ENCODE assay signal across 1 cellular context in genomic region chr1:202162049-202162417, GRCh38.
A peak's percentile ranks its signal among the peaks of the same experiment; 100 is the strongest.
TF ChIP-seq lines count a peak whose summit lies in the region.

No MANE protein-coding gene starts in this region.

TF ChIP-seq in K562, 482 proteins besides CTCF, POLR2A, EP300 and RAD21 (continued from another document and continues in another):
- TF ChIP-seq ZNF212 (CRISPR knock-in tag; IDR thresholded peaks at IDR 0.05), result no peak
- no peak for TF ChIP-seq ZNF23 (CRISPR knock-in tag; IDR thresholded peaks at IDR 0.05)
- TF ChIP-seq HINFP (tag; conservative IDR thresholded peaks at IDR 0.05; ENCODE audit: low read depth), result no peak
- TF ChIP-seq ZC3H4 (CRISPR knock-in tag; IDR thresholded peaks at IDR 0.05; ENCODE audit: borderline replicate concordance), result no peak
- no peak for TF ChIP-seq SMARCB1 (IDR thresholded peaks at IDR 0.05; ENCODE audit: insufficient read length, low read depth)
- 0 out of 2 replicates have a peak, but pooled peaks have one; percentile 42 for TF ChIP-seq DPF2 (IDR thresholded peaks at IDR 0.05)
- TF ChIP-seq ZNF444 (CRISPR knock-in tag; IDR thresholded peaks at IDR 0.05), result no peak
- no peak for TF ChIP-seq JUNB (CRISPR knock-in tag; conservative IDR thresholded peaks at IDR 0.05)
- no peak for TF ChIP-seq SP1 (CRISPR knock-in tag; IDR thresholded peaks at IDR 0.05)
- TF ChIP-seq, protein P1, sequence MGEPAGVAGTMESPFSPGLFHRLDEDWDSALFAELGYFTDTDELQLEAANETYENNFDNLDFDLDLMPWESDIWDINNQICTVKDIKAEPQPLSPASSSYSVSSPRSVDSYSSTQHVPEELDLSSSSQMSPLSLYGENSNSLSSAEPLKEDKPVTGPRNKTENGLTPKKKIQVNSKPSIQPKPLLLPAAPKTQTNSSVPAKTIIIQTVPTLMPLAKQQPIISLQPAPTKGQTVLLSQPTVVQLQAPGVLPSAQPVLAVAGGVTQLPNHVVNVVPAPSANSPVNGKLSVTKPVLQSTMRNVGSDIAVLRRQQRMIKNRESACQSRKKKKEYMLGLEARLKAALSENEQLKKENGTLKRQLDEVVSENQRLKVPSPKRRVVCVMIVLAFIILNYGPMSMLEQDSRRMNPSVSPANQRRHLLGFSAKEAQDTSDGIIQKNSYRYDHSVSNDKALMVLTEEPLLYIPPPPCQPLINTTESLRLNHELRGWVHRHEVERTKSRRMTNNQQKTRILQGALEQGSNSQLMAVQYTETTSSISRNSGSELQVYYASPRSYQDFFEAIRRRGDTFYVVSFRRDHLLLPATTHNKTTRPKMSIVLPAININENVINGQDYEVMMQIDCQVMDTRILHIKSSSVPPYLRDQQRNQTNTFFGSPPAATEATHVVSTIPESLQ (CRISPR knock-in tag; IDR thresholded peaks at IDR 0.05), result no peak
- TF ChIP-seq CREB3 (tag; conservative IDR thresholded peaks at IDR 0.05; ENCODE audit: low read depth), result no peak
- peak; percentile 71 for TF ChIP-seq LEF1 (IDR thresholded peaks at IDR 0.05)
- no peak for TF ChIP-seq FOXJ3 (CRISPR knock-in tag; IDR thresholded peaks at IDR 0.05)
- no peak for TF ChIP-seq ZNF77 (CRISPR knock-in tag; IDR thresholded peaks at IDR 0.05)
- peak; percentile 84 for TF ChIP-seq ETV1 (tag; conservative IDR thresholded peaks at IDR 0.05; ENCODE audit: low read depth)
- TF ChIP-seq, protein P2, sequence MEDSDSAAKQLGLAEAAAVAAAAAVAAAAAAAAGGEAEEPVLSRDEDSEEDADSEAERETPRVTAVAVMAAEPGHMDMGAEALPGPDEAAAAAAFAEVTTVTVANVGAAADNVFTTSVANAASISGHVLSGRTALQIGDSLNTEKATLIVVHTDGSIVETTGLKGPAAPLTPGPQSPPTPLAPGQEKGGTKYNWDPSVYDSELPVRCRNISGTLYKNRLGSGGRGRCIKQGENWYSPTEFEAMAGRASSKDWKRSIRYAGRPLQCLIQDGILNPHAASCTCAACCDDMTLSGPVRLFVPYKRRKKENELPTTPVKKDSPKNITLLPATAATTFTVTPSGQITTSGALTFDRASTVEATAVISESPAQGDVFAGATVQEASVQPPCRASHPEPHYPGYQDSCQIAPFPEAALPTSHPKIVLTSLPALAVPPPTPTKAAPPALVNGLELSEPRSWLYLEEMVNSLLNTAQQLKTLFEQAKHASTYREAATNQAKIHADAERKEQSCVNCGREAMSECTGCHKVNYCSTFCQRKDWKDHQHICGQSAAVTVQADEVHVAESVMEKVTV (CRISPR knock-in tag; IDR thresholded peaks at IDR 0.05), result no peak
- TF ChIP-seq ZNF384 (IDR thresholded peaks at IDR 0.05; ENCODE audit: low read depth, low read length), result no peak
- TF ChIP-seq NFE2 (IDR thresholded peaks at IDR 0.05; ENCODE audit: low read depth), result 0 out of 2 replicates have a peak, but pooled peaks have one; percentile 19
- no peak for TF ChIP-seq L3MBTL2 (IDR thresholded peaks at IDR 0.05)
- peak; percentile 39; the same call in 1 of the 2 replicates for TF ChIP-seq SPI1 (IDR thresholded peaks at IDR 0.05; ENCODE audit: borderline replicate concordance, low read depth, low read length)
- TF ChIP-seq, protein P3, sequence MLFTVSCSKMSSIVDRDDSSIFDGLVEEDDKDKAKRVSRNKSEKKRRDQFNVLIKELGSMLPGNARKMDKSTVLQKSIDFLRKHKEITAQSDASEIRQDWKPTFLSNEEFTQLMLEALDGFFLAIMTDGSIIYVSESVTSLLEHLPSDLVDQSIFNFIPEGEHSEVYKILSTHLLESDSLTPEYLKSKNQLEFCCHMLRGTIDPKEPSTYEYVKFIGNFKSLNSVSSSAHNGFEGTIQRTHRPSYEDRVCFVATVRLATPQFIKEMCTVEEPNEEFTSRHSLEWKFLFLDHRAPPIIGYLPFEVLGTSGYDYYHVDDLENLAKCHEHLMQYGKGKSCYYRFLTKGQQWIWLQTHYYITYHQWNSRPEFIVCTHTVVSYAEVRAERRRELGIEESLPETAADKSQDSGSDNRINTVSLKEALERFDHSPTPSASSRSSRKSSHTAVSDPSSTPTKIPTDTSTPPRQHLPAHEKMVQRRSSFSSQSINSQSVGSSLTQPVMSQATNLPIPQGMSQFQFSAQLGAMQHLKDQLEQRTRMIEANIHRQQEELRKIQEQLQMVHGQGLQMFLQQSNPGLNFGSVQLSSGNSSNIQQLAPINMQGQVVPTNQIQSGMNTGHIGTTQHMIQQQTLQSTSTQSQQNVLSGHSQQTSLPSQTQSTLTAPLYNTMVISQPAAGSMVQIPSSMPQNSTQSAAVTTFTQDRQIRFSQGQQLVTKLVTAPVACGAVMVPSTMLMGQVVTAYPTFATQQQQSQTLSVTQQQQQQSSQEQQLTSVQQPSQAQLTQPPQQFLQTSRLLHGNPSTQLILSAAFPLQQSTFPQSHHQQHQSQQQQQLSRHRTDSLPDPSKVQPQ (CRISPR knock-in tag; IDR thresholded peaks at IDR 0.05; ENCODE audit: borderline replicate concordance), result no peak
- no peak for TF ChIP-seq DMBX1 (CRISPR knock-in tag; IDR thresholded peaks at IDR 0.05; ENCODE audit: borderline replicate concordance)
- no peak for TF ChIP-seq CEBPB (tag; IDR thresholded peaks at IDR 0.05)
- TF ChIP-seq CXXC5 (CRISPR knock-in tag; IDR thresholded peaks at IDR 0.05), result peak; percentile 14; the same call in 1 of the 2 replicates
- TF ChIP-seq POLR2B (IDR thresholded peaks at IDR 0.05; ENCODE audit: low read depth, partially characterized antibody), result peak; percentile 14
- no peak for TF ChIP-seq PREB (CRISPR knock-in tag; IDR thresholded peaks at IDR 0.05)
- no peak for TF ChIP-seq HDAC2 (IDR thresholded peaks at IDR 0.05)
- no peak for TF ChIP-seq HLTF (IDR thresholded peaks at IDR 0.05)
- TF ChIP-seq, protein P4, sequence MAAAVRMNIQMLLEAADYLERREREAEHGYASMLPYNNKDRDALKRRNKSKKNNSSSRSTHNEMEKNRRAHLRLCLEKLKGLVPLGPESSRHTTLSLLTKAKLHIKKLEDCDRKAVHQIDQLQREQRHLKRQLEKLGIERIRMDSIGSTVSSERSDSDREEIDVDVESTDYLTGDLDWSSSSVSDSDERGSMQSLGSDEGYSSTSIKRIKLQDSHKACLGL (CRISPR knock-in tag; IDR thresholded peaks at IDR 0.05; ENCODE audit: borderline replicate concordance, poor library complexity, severe bottlenecking), result no peak
- TF ChIP-seq RNF2 (IDR thresholded peaks at IDR 0.05), result peak; percentile 90; the same call in 1 of the 2 replicates
- TF ChIP-seq CGGBP1 (CRISPR knock-in tag; IDR thresholded peaks at IDR 0.05), result no peak
- TF ChIP-seq CHD1 (IDR thresholded peaks at IDR 0.05; ENCODE audit: low read length), result no peak
- TF ChIP-seq, protein P5, sequence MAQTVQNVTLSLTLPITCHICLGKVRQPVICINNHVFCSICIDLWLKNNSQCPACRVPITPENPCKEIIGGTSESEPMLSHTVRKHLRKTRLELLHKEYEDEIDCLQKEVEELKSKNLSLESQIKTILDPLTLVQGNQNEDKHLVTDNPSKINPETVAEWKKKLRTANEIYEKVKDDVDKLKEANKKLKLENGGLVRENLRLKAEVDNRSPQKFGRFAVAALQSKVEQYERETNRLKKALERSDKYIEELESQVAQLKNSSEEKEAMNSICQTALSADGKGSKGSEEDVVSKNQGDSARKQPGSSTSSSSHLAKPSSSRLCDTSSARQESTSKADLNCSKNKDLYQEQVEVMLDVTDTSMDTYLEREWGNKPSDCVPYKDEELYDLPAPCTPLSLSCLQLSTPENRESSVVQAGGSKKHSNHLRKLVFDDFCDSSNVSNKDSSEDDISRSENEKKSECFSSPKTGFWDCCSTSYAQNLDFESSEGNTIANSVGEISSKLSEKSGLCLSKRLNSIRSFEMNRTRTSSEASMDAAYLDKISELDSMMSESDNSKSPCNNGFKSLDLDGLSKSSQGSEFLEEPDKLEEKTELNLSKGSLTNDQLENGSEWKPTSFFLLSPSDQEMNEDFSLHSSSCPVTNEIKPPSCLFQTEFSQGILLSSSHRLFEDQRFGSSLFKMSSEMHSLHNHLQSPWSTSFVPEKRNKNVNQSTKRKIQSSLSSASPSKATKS (CRISPR knock-in tag; IDR thresholded peaks at IDR 0.05), result no peak
- TF ChIP-seq, protein P6, sequence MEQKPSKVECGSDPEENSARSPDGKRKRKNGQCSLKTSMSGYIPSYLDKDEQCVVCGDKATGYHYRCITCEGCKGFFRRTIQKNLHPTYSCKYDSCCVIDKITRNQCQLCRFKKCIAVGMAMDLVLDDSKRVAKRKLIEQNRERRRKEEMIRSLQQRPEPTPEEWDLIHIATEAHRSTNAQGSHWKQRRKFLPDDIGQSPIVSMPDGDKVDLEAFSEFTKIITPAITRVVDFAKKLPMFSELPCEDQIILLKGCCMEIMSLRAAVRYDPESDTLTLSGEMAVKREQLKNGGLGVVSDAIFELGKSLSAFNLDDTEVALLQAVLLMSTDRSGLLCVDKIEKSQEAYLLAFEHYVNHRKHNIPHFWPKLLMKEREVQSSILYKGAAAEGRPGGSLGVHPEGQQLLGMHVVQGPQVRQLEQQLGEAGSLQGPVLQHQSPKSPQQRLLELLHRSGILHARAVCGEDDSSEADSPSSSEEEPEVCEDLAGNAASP (IDR thresholded peaks at IDR 0.05), result no peak
- no peak for TF ChIP-seq NR2C1 (IDR thresholded peaks at IDR 0.05)
- TF ChIP-seq NR2C1 (tag; IDR thresholded peaks at IDR 0.05), result no peak
- no peak for TF ChIP-seq SMAD3 (CRISPR knock-in tag; conservative IDR thresholded peaks at IDR 0.05)
- no peak for TF ChIP-seq NFATC3 (IDR thresholded peaks at IDR 0.05)
- TF ChIP-seq ZNF668 (CRISPR knock-in tag; IDR thresholded peaks at IDR 0.05), result no peak
- 0 out of 2 replicates have a peak, but pooled peaks have one; percentile 7 for TF ChIP-seq RERE (CRISPR knock-in tag; IDR thresholded peaks at IDR 0.05; ENCODE audit: borderline replicate concordance)
- TF ChIP-seq ZNF76 (CRISPR knock-in tag; IDR thresholded peaks at IDR 0.05; ENCODE audit: borderline replicate concordance), result no peak
- TF ChIP-seq SMAD2 (IDR thresholded peaks at IDR 0.05; ENCODE audit: low read depth, low read length), result no peak
